ENCODE assay signal across 9 cellular contexts in the genomic region with DNA sequence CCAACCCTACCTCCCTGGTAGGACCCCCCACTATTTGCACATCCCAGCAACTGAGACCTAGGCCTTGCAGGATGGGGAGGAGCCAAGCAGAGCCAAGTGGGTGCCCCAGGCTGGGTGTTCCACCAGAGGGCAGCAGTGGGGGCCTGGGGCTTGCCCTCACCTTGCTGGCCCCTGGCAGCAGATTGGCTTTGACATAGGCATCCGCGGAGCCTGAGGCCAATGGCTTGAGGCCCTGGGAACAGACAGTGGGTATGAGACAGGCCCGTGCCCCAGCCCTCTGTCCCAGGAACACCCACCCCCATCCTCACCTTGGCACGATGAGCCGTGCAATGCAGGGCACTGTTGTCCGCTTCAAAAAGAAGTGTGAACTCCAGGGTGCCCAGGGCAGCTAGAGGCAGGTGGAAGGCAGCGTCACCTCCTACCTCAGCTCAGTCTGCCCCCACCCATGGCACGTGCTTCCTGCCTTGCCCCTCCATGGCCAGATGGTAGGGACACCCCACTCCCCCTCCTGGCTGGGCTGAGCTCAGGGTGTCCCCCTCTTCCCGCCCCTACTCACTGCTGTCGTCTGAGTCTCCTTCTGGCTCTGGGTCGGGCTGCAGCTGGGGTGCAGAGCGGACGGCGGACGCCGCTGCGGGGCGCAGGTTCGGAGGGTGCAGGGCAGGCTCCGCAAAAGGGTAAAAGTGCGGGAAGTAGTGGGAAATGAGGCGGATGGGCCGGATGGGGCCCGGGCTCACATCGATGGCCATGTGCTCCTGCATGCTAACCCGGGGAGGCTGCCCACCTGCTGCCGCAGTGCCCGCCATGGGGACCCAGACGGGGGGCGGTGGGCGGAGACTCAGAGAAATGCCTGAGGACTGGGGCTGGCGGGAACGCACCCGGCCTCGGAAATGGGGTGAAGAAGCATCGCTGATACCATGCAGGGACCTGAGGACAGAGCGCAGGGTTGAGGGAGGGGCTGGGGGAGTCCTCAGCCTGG. TPM values are rescaled to one million over a fixed set of nuclear protein-coding genes. Genes with fewer than 3 reads are reported as not detected.
DNase-seq lines count a peak whose midpoint lies in the region; ATAC-seq and TF ChIP-seq lines count a peak whose summit lies in the region.
"Had no signal": no experiment of that assay in that cellular context is flagged by ENCODE, and none has a peak within 500 bp of the region (broad histone marks: within the 10 kb centered on the region; RNA-seq: fewer than 3 reads in every experiment).

No MANE protein-coding gene starts in this region.

- peaks cover 23% of the 10 kb centered on the region for H3K36me3 ChIP-seq in right atrium auricular region

- peak overlapping the region; percentile 41 to 73 for H3K27ac ChIP-seq in right atrium auricular region
- H3K27ac ChIP-seq: epithelial cell of prostate had no signal

- H3K4me1 Mint-ChIP-seq in activated T-cell treated with anti-CD3 and anti-CD28 coated beads, Interleukin-2, amount 50 U/mL, for 72 hours (ENCODE audit: low read depth), result peaks cover 38% of the 10 kb centered on the region

- H3K27me3 Mint-ChIP-seq in activated T-cell treated with anti-CD3 and anti-CD28 coated beads, Interleukin-2, amount 50 U/mL, for 72 hours (ENCODE audit: low read depth), result no peaks in the 10 kb centered on the region

- no peaks in the 10 kb centered on the region for H3K9me3 ChIP-seq in right atrium auricular region

- no peak overlapping the region for H3K27ac Mint-ChIP-seq in activated T-cell treated with anti-CD3 and anti-CD28 coated beads, Interleukin-2, amount 50 U/mL, for 72 hours

- peak overlapping the region; percentile 75 to 86 for H3K4me3 Mint-ChIP-seq in activated T-cell treated with anti-CD3 and anti-CD28 coated beads, Interleukin-2, amount 50 U/mL, for 72 hours

- H3K36me3 Mint-ChIP-seq in activated T-cell treated with anti-CD3 and anti-CD28 coated beads, Interleukin-2, amount 50 U/mL, for 72 hours (ENCODE audit: insufficient read depth in 2 of 2), result peaks cover 0 to 4% of the 10 kb centered on the region in 2 donors

- peak; percentile 45 to 59 for ATAC-seq in activated T-cell treated with anti-CD3 and anti-CD28 coated beads, Interleukin-2, amount 50 U/mL, for 72 hours (replicated peaks in 1 of 2)
- ATAC-seq in GM21786 (IDR thresholded peaks at IDR 0.05; ENCODE audit: unreplicated experiment) (no peak), GM18502 (IDR thresholded peaks at IDR 0.05; ENCODE audit: poor library complexity, unreplicated experiment) (no peak)

- H3K27me3 ChIP-seq in right atrium auricular region, result no peaks in the 10 kb centered on the region

- H3K9me3 Mint-ChIP-seq in activated T-cell treated with anti-CD3 and anti-CD28 coated beads, Interleukin-2, amount 50 U/mL, for 72 hours, result no peaks in the 10 kb centered on the region

- peak; percentile 26 for DNase-seq in activated T-cell treated with anti-CD3 and anti-CD28 coated beads for 1 hour (ENCODE audit: low read depth)
- no peak for DNase-seq in activated T-cell treated with anti-CD3 and anti-CD28 coated beads for 4 hours
- DNase-seq in NOMO-1 treated with DMSO at 0.1 percent for 48 hours (lab: John Stamatoyannopoulos, UW; ENCODE audit: unreplicated experiment), result peak; percentile 27
- peak; percentile 81 to 87 for DNase-seq in activated T-cell treated with anti-CD3 and anti-CD28 coated beads, Interleukin-2, amount 50 U/mL, for 72 hours
- no peak for DNase-seq in right atrium auricular region (ENCODE audit: low spot score)
- DNase-seq in stimulated activated CD4-positive, alpha-beta T cell treated with anti-CD3 and anti-CD28 coated beads, TNF-alpha, amount 100 ng/mL, for 48 hours (ENCODE audit: low read depth in 3 of 3), result peak; percentile 43 to 72 (median 50)

- H3K4me3 ChIP-seq in right atrium auricular region, result no peak overlapping the region

- peaks cover 0 to 36% of the 10 kb centered on the region in 2 donors for H3K4me1 ChIP-seq in right atrium auricular region

- peak in 1 of 2 donors; percentile 44 for TF ChIP-seq CTCF in right atrium auricular region (IDR thresholded peaks at IDR 0.05)

RNA-seq across cellular contexts. Expression of a gene that starts 9.0 kb away (rescaled TPM):
- 100 to 1,000 TPM; 220 to 244 TPM for total RNA-seq in activated T-cell treated with anti-CD3 and anti-CD28 coated beads, Interleukin-2, amount 50 U/mL, for 72 hours
- total RNA-seq in right atrium auricular region, result 100 to 1,000 TPM; 424 to 522 TPM

RNA-seq across cellular contexts. Expression of a gene that starts 14.0 kb away (rescaled TPM):
- total RNA-seq in activated T-cell treated with anti-CD3 and anti-CD28 coated beads, Interleukin-2, amount 50 U/mL, for 72 hours, result 10 to 100 TPM; 19.6 to 24.6 TPM
- 10 to 100 TPM; 29.8 to 78.6 TPM for total RNA-seq in right atrium auricular region

RNA-seq across cellular contexts. Expression of a gene that starts 23.8 kb away (rescaled TPM):
- not detected for total RNA-seq in activated T-cell treated with anti-CD3 and anti-CD28 coated beads, Interleukin-2, amount 50 U/mL, for 72 hours
- not detected for total RNA-seq in right atrium auricular region

RNA-seq across cellular contexts. Expression of a gene that starts 32.1 kb away (rescaled TPM):
- 100 to 1,000 TPM; 199 to 215 TPM for total RNA-seq in activated T-cell treated with anti-CD3 and anti-CD28 coated beads, Interleukin-2, amount 50 U/mL, for 72 hours
- 100 to 1,000 TPM; 249 to 944 TPM for total RNA-seq in right atrium auricular region

RNA-seq across cellular contexts. Expression of a gene that starts 34.8 kb away (rescaled TPM):
- under 1 TPM; 0.30 to 0.31 TPM for total RNA-seq in activated T-cell treated with anti-CD3 and anti-CD28 coated beads, Interleukin-2, amount 50 U/mL, for 72 hours
- total RNA-seq in right atrium auricular region, result not detected

Comparison
In these comparisons a context has a peak if more than half of its experiments do, and no peak if none do; other contexts are left out.
1. DNase-seq: peak in activated T-cell treated with anti-CD3 and anti-CD28 coated beads for 1 hour (single experiment), NOMO-1 treated with DMSO at 0.1 percent for 48 hours (single experiment), activated T-cell treated with anti-CD3 and anti-CD28 coated beads, Interleukin-2, amount 50 U/mL, for 72 hours (2 of 2) and stimulated activated CD4-positive, alpha-beta T cell treated with anti-CD3 and anti-CD28 coated beads, TNF-alpha, amount 100 ng/mL, for 48 hours (3 of 3); none in activated T-cell treated with anti-CD3 and anti-CD28 coated beads for 4 hours (single experiment) and right atrium auricular region (single experiment).
2. ATAC-seq: peak in activated T-cell treated with anti-CD3 and anti-CD28 coated beads, Interleukin-2, amount 50 U/mL, for 72 hours (2 of 2); none in GM21786 (single experiment) and GM18502 (single experiment).